ENCODE assay signal across 12 cellular contexts in the genomic region with DNA sequence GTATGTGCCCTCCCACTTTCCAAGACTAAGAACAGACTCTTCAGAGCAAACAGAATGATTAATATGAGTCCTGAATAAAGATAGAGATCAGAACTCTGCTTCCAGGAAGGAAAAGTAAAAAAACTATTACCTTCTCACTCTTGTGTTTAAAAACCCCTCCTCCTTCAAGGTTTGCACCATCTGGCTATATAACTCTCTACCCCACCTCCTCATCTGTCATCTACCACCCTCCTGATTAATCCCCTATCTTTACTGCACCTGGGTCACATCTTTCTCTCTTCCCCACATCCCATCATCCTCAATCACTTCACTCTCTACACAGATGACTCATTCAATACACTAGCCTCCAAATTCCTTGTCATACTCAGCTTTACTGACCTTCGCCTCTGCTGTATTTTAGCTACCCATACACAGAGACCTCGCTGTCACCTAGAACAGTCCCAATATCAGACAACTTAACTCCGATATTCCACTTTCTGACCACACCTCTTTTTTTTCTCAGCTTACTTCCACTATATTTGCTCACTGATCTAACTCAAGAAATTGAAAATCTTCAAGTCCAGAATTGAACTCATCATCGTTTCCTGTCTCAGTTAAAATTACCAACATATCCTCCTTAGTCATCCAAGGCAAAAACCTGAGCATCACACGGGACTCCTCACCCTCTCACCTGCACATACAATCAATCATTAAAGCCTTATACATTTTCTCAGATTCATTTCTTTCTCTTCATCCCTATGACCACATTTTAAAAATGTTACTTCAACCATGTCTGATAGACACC. TPM values are rescaled to one million over a fixed set of nuclear protein-coding genes. Genes with fewer than 3 reads are reported as not detected.
A peak's percentile ranks its signal among the peaks of the same experiment; 100 is the strongest.
DNase-seq lines count a peak whose midpoint lies in the region; ATAC-seq, FAIRE-seq and TF ChIP-seq lines count a peak whose summit lies in the region.
"Had no signal": no experiment of that assay in that cellular context is flagged by ENCODE, and none has a peak within 500 bp of the region (broad histone marks: within the 10 kb centered on the region; RNA-seq: fewer than 3 reads in every experiment).

No MANE protein-coding gene starts in this region.

- CTCF ChIA-PET in activated naive CD4-positive, alpha-beta T cell treated with anti-CD3 and anti-CD28 coated beads for 36 hours (lab: Charles Lee), result no interaction called here

- no peaks in the 10 kb centered on the region for H3K9me3 Mint-ChIP-seq in activated naive CD4-positive, alpha-beta T cell treated with anti-CD3 and anti-CD28 coated beads for 36 hours
- H3K9me3 Mint-ChIP-seq in astrocyte (ENCODE audit: unreplicated experiment), result no peaks in the 10 kb centered on the region

- H2BK120ac ChIP-seq in trophoblast cell (ENCODE audit: insufficient read depth, low read length, poor library complexity), result no peak overlapping the region

- ATAC-seq in GM18502 (IDR thresholded peaks at IDR 0.05; ENCODE audit: poor library complexity, unreplicated experiment) (no peak), HG03095 (IDR thresholded peaks at IDR 0.05; ENCODE audit: unreplicated experiment) (no peak)

- H3K4ac ChIP-seq in trophoblast cell (ENCODE audit: low read depth, low read length), result peak overlapping the region; percentile 56

- peaks cover 12% of the 10 kb centered on the region for H3K4me1 ChIP-seq in astrocyte (ENCODE audit: insufficient read depth, low read length)
- H3K4me1 ChIP-seq in trophoblast cell (ENCODE audit: control insufficient read depth in 1 of 2, insufficient read depth in 2 of 2, low read length in 2 of 2), result peaks cover 10 to 27% of the 10 kb centered on the region in 2 experiments

- H3K36me3 ChIP-seq in astrocyte (ENCODE audit: insufficient read depth, low read length) (no peaks in the 10 kb centered on the region), trophoblast cell (ENCODE audit: control insufficient read depth in 1 of 2, insufficient read depth in 2 of 2, low read length in 2 of 2) (no peaks in the 10 kb centered on the region)
- H3K36me3 ChIP-seq: thyroid gland had no signal

- no peak overlapping the region for H2BK12ac ChIP-seq in trophoblast cell (ENCODE audit: low read length)

- H3K9ac ChIP-seq in astrocyte (ENCODE audit: low read length) (no peak overlapping the region), trophoblast cell (ENCODE audit: low read length) (no peak overlapping the region)

- peak; percentile 23 for DNase-seq in activated naive CD4-positive, alpha-beta T cell treated with anti-CD3 and anti-CD28 coated beads for 36 hours
- DNase-seq in activated naive CD4-positive, alpha-beta T cell treated with Interleukin-2 at 50 U/mL for 16 hours, result no peak
- peak; percentile 21 for DNase-seq in NCI-H2227 (lab: John Stamatoyannopoulos, UW; ENCODE audit: unreplicated experiment)
- DNase-seq in astrocyte (ENCODE audit: low read depth), result peak; percentile 69
- no peak for DNase-seq in trophoblast cell
- no peak for DNase-seq in NCI-H1092 (lab: John Stamatoyannopoulos, UW)
- DNase-seq: KG1, NCI-H510A, thyroid gland had no signal

- H4K12ac ChIP-seq in trophoblast cell (ENCODE audit: low read depth, low read length), result no peak overlapping the region

- H3K4me3 ChIP-seq in astrocyte (ENCODE audit: insufficient read depth, low read depth, low read length) (no peak overlapping the region), trophoblast cell (ENCODE audit: low read depth, low read length) (no peak overlapping the region)
- H3K4me3 ChIP-seq: thyroid gland had no signal

- H2BK5ac ChIP-seq in trophoblast cell (ENCODE audit: low read depth, low read length, poor library complexity), result no peak overlapping the region

- H3K27ac Mint-ChIP-seq in activated naive CD4-positive, alpha-beta T cell treated with anti-CD3 and anti-CD28 coated beads for 36 hours, result no peak overlapping the region
- H3K27ac Mint-ChIP-seq in astrocyte (ENCODE audit: unreplicated experiment), result no peak overlapping the region

- no peak overlapping the region for H4K8ac ChIP-seq in trophoblast cell (ENCODE audit: low read depth, low read length)

- peaks cover 18% of the 10 kb centered on the region for H3K79me1 ChIP-seq in trophoblast cell (ENCODE audit: low read length)

- H3K14ac ChIP-seq in trophoblast cell (ENCODE audit: low read length), result no peak overlapping the region

- no CpG with 5 or more reads among the region's 5 CpGs for whole genome bisulfite sequencing in trophoblast cell (ENCODE audit: extremely low coverage, insufficient coverage, insufficient read length)

- H3K4me2 ChIP-seq in astrocyte (ENCODE audit: low read length) (peak overlapping the region; percentile 42), trophoblast cell (ENCODE audit: low read length) (no peak overlapping the region)

- no peak overlapping the region for H2AK5ac ChIP-seq in trophoblast cell (ENCODE audit: low read length)

- no peak overlapping the region for H3K23ac ChIP-seq in trophoblast cell (ENCODE audit: low read length)

- H3K27me3 Mint-ChIP-seq in activated naive CD4-positive, alpha-beta T cell treated with anti-CD3 and anti-CD28 coated beads for 36 hours (ENCODE audit: low read depth), result no peaks in the 10 kb centered on the region
- H3K27me3 Mint-ChIP-seq in astrocyte (ENCODE audit: low read depth, unreplicated experiment), result no peaks in the 10 kb centered on the region

- peaks cover 41% of the 10 kb centered on the region for H4K20me1 ChIP-seq in astrocyte (ENCODE audit: insufficient read depth, low read length)

- H2AFZ ChIP-seq in astrocyte (ENCODE audit: low read depth, low read length), result no peak overlapping the region
- H2AFZ ChIP-seq in trophoblast cell (ENCODE audit: insufficient read depth, low read length, poor library complexity), result no peak overlapping the region

- H3K79me2 ChIP-seq in astrocyte (ENCODE audit: insufficient read depth, low read length) (peaks cover 44% of the 10 kb centered on the region), trophoblast cell (ENCODE audit: control insufficient read depth, insufficient read depth, low read length, poor library complexity) (peaks cover 12% of the 10 kb centered on the region)

- no peak overlapping the region for H3K18ac ChIP-seq in trophoblast cell (ENCODE audit: low read length)

- no peak overlapping the region for H4K91ac ChIP-seq in trophoblast cell (ENCODE audit: low read depth, low read length)

- H3K4me1 Mint-ChIP-seq in activated naive CD4-positive, alpha-beta T cell treated with anti-CD3 and anti-CD28 coated beads for 36 hours (ENCODE audit: low read depth), result peaks cover 18% of the 10 kb centered on the region
- H3K4me1 Mint-ChIP-seq in astrocyte (ENCODE audit: low read depth, unreplicated experiment), result peaks cover 20% of the 10 kb centered on the region

- intact Hi-C loops in activated naive CD4-positive, alpha-beta T cell treated with anti-CD3 and anti-CD28 coated beads for 36 hours (cut with micrococcal nuclease), result loop anchor here (1.0 to 2.0 kb wide), 2 partner anchors 16 to 235 kb away; no protein-coding TSS in a partner anchor

- peaks cover 2% of the 10 kb centered on the region for H3K36me3 Mint-ChIP-seq in activated naive CD4-positive, alpha-beta T cell treated with anti-CD3 and anti-CD28 coated beads for 36 hours (ENCODE audit: low read depth)
- no peaks in the 10 kb centered on the region for H3K36me3 Mint-ChIP-seq in astrocyte (ENCODE audit: low read depth, unreplicated experiment)

- FAIRE-seq in astrocyte (lab: Jason Lieb, UNC), result no peak
- FAIRE-seq: H1 had no signal

- no peak for TF ChIP-seq CTCF in astrocyte (IDR thresholded peaks at IDR 0.05; ENCODE audit: insufficient read depth, low read depth, low read length)

- H3K27me3 ChIP-seq in astrocyte (ENCODE audit: insufficient read depth, low read length) (no peaks in the 10 kb centered on the region), trophoblast cell (ENCODE audit: insufficient read depth, low read length) (no peaks in the 10 kb centered on the region)
- H3K27me3 ChIP-seq: thyroid gland had no signal

- H3K4me3 Mint-ChIP-seq in activated naive CD4-positive, alpha-beta T cell treated with anti-CD3 and anti-CD28 coated beads for 36 hours, result no peak overlapping the region
- H3K4me3 Mint-ChIP-seq in astrocyte (ENCODE audit: unreplicated experiment), result no peak overlapping the region

- H3K27ac ChIP-seq in astrocyte (ENCODE audit: low read depth, low read length), result no peak overlapping the region
- H3K27ac ChIP-seq in trophoblast cell (ENCODE audit: low read depth, low read length), result no peak overlapping the region

- H3K9me3 ChIP-seq in astrocyte (ENCODE audit: insufficient read depth, low read depth, low read length) (no peaks in the 10 kb centered on the region), trophoblast cell (ENCODE audit: insufficient read depth, low read depth, low read length) (no peaks in the 10 kb centered on the region)
- H3K9me3 ChIP-seq: thyroid gland had no signal

RNA-seq across cellular contexts. Expression of gene SCMH1, which starts 3.6 kb away (rescaled TPM):
- total RNA-seq in activated naive CD4-positive, alpha-beta T cell treated with anti-CD3 and anti-CD28 coated beads for 36 hours, result 10 to 100 TPM; 17.8 to 20.7 TPM
- total RNA-seq in astrocyte, result 18.0 and 18.4 TPM in 2 replicates
- polyA plus RNA-seq in trophoblast cell (2013), result 22.7 and 23.4 TPM in 2 replicates

Comparison
In these comparisons a context has a peak if more than half of its experiments do, and no peak if none do; other contexts are left out.
1. DNase-seq: peak in activated naive CD4-positive, alpha-beta T cell treated with anti-CD3 and anti-CD28 coated beads for 36 hours (single experiment), NCI-H2227 (single experiment) and astrocyte (single experiment); none in activated naive CD4-positive, alpha-beta T cell treated with Interleukin-2 at 50 U/mL for 16 hours (single experiment), trophoblast cell (0 of 2) and NCI-H1092 (single experiment).